In the genomic region with DNA sequence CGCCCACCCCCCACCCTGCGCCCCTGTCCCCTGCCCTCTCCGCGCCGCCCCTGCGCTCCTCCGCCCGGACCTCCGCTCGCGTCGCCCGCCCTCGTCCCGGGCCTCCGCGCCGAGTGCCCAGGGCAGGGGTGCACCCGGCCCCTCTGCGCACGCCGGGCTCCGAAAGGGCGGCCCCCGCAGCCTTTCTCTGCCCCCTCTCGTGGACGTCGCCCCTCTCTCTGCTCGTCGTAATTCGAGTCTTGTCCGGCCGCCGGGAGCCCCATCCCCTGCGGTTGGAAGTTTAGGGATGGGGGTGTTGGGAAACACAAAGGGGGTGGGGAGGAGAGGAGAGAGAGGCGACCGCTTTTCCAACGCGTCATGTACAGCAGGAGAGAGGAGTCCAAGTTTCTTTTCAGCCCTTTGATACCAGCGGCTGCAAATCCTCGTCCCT, we compare ENCODE assay signal across 8 cellular contexts. TPM values are rescaled to one million over a fixed set of nuclear protein-coding genes. Genes with fewer than 3 reads are reported as not detected.
DNase-seq lines count a peak whose midpoint lies in the region; ATAC-seq and TF ChIP-seq lines count a peak whose summit lies in the region.

No MANE protein-coding gene starts in this region.

- no peak for TF ChIP-seq POLR2A in ovary (IDR thresholded peaks at IDR 0.05)

- peaks cover 35% of the 10 kb centered on the region for H3K4me1 Mint-ChIP-seq in activated T-helper 2 cell treated with anti-CD3 and anti-CD28 coated beads, Interferon-gamma antibody, Interleukin-2, Interleukin-4, amounts not matched to agents 10 μg/mL and 5 μg/mL and 100 μg/mL, durations not matched to agents 14 hours and 24 hours and 36 hours (ENCODE audit: low read depth)

- H3K4me3 ChIP-seq in DND-41 (ENCODE audit: low read depth in 1 of 2, low read length in 2 of 2) (peak overlapping the region; percentile 72 to 79), ovary (peak overlapping the region; percentile 81)

- peaks cover 3% of the 10 kb centered on the region for H3K36me3 Mint-ChIP-seq in activated T-helper 2 cell treated with anti-CD3 and anti-CD28 coated beads, Interferon-gamma antibody, Interleukin-2, Interleukin-4, amounts not matched to agents 10 μg/mL and 5 μg/mL and 100 μg/mL, durations not matched to agents 14 hours and 24 hours and 36 hours (ENCODE audit: low read depth)

- H3K9me3 Mint-ChIP-seq in activated T-helper 2 cell treated with anti-CD3 and anti-CD28 coated beads, Interferon-gamma antibody, Interleukin-2, Interleukin-4, amounts not matched to agents 10 μg/mL and 5 μg/mL and 100 μg/mL, durations not matched to agents 14 hours and 24 hours and 36 hours: peaks cover 13% of the 10 kb centered on the region

- H3K27me3 Mint-ChIP-seq in activated T-helper 2 cell treated with anti-CD3 and anti-CD28 coated beads, Interferon-gamma antibody, Interleukin-2, Interleukin-4, amounts not matched to agents 10 μg/mL and 5 μg/mL and 100 μg/mL, durations not matched to agents 14 hours and 24 hours and 36 hours (ENCODE audit: low read depth): peaks cover 2% of the 10 kb centered on the region

- H3K4me3 Mint-ChIP-seq in activated T-helper 2 cell treated with anti-CD3 and anti-CD28 coated beads, Interferon-gamma antibody, Interleukin-2, Interleukin-4, amounts not matched to agents 10 μg/mL and 5 μg/mL and 100 μg/mL, durations not matched to agents 14 hours and 24 hours and 36 hours (ENCODE audit: low read depth): peak overlapping the region; percentile 89

- intact Hi-C loops in activated T-helper 2 cell treated with anti-CD3 and anti-CD28 coated beads, Interferon-gamma antibody, Interleukin-2, Interleukin-4, amounts not matched to agents 10 μg/mL and 5 μg/mL and 100 μg/mL, durations not matched to agents 14 hours and 24 hours and 36 hours (cut with micrococcal nuclease): loop anchor here (1.0 to 5.0 kb wide), 10 partner anchors 17 to 1395 kb away; a partner anchor contains a TSS
- intact Hi-C loops in head of caudate nucleus (cut with DNase I): no loop called here
- intact Hi-C loops in ovary (cut with DNase I): loop anchor here in 1 of 4 donors (5.0 kb wide), 1 partner anchor 405 kb away; no protein-coding TSS in a partner anchor

- peaks cover 57% of the 10 kb centered on the region for H3K79me2 ChIP-seq in DND-41 (ENCODE audit: insufficient read depth, low read length)

- peaks cover 30% of the 10 kb centered on the region for H3K36me3 ChIP-seq in DND-41 (ENCODE audit: insufficient read depth, low read length)
- H3K36me3 ChIP-seq in ovary: no peaks in the 10 kb centered on the region

- ATAC-seq in DND-41 (ENCODE audit: insufficient read depth, low read depth) (no peak), GM19455 (IDR thresholded peaks at IDR 0.05; ENCODE audit: unreplicated experiment) (peak; percentile 28)

- H2AFZ ChIP-seq in DND-41 (ENCODE audit: low read depth, low read length): no peak overlapping the region

- 0 to 1% (median 0%) methylated on average over 40 to 41 of the region's 41 CpGs for WGBS in ovary, 3 donors

- H3K27ac ChIP-seq in DND-41 (ENCODE audit: low read length): peak overlapping the region; percentile 92
- H3K27ac ChIP-seq in ovary: peak overlapping the region; percentile 86 to 94

- H3K27ac Mint-ChIP-seq in activated T-helper 2 cell treated with anti-CD3 and anti-CD28 coated beads, Interferon-gamma antibody, Interleukin-2, Interleukin-4, amounts not matched to agents 10 μg/mL and 5 μg/mL and 100 μg/mL, durations not matched to agents 14 hours and 24 hours and 36 hours: peak overlapping the region; percentile 85

- peak overlapping the region; percentile 93 for H3K9ac ChIP-seq in DND-41 (ENCODE audit: low read depth, low read length)

- no peaks in the 10 kb centered on the region for H3K27me3 ChIP-seq in DND-41 (ENCODE audit: insufficient read depth, low read length, poor library complexity)
- no peaks in the 10 kb centered on the region for H3K27me3 ChIP-seq in ovary

- peaks cover 51% of the 10 kb centered on the region for H4K20me1 ChIP-seq in DND-41 (ENCODE audit: insufficient read depth, low read length)

- TF ChIP-seq EP300 in ovary (IDR thresholded peaks at IDR 0.05): no peak

- TF ChIP-seq CTCF in DND-41 (IDR thresholded peaks at IDR 0.05; ENCODE audit: borderline replicate concordance, extremely low read depth, low read length, poor library complexity, severe bottlenecking) (no peak), ovary (IDR thresholded peaks at IDR 0.05) (no peak)

- peak overlapping the region; percentile 84 for H3K4me2 ChIP-seq in DND-41 (ENCODE audit: insufficient read depth, low read length)

- DNase-seq in DND-41 (peak; percentile 37), HuH-7.5 (ENCODE audit: low spot score) (peak; percentile 51), head of caudate nucleus (peak in 25 of 42 donors; percentile 13 to 65 (median 32)), ovary (peak in 4 of 5 donors; percentile 36 to 65 (median 58))
- peak; percentile 16 for DNase-seq in activated T-helper 2 cell treated with anti-CD3 and anti-CD28 coated beads, Interferon-gamma antibody, Interleukin-2, Interleukin-4, amounts not matched to agents 10 μg/mL and 5 μg/mL and 100 μg/mL, durations not matched to agents 14 hours and 24 hours and 36 hours (ENCODE audit: low spot score)
- no peak for DNase-seq in effector CD8-positive, alpha-beta T cell (lab: John Stamatoyannopoulos, UW)
- no peak for DNase-seq in activated CD4-positive, CD25-positive, alpha-beta regulatory T cell treated with anti-CD3 and anti-CD28 coated beads, Interleukin-2, amount 50 U/mL, for 72 hours

- H3K4me1 ChIP-seq in DND-41 (ENCODE audit: insufficient read depth, low read length): peaks cover 48% of the 10 kb centered on the region
- peaks cover 9% of the 10 kb centered on the region for H3K4me1 ChIP-seq in ovary (ENCODE audit: insufficient read depth)

- no peaks in the 10 kb centered on the region for H3K9me3 ChIP-seq in DND-41 (ENCODE audit: insufficient read depth, low read length, severe bottlenecking)
- H3K9me3 ChIP-seq in ovary: no peaks in the 10 kb centered on the region

RNA-seq across cellular contexts. Expression of a gene that starts 0.4 kb away (rescaled TPM):
- 58.9 and 59.3 TPM in 2 replicates for total RNA-seq in activated T-helper 2 cell treated with anti-CD3 and anti-CD28 coated beads, Interferon-gamma antibody, Interleukin-2, Interleukin-4, amounts not matched to agents 10 μg/mL and 5 μg/mL and 100 μg/mL, durations not matched to agents 14 hours and 24 hours and 36 hours
- total RNA-seq in ovary: 10 to 100 TPM; 38.6 to 95.7 (median 83.7) TPM
- 100 to 1,000 TPM in 1 of 2 donors, 10 to 100 TPM in 1; 53.6 to 142 TPM for polyA plus RNA-seq in ovary

Comparison
In these comparisons a context has a peak if more than half of its experiments do, and no peak if none do; other contexts are left out.
1. DNase-seq: peak in DND-41 (single experiment), HuH-7.5 (single experiment), activated T-helper 2 cell treated with anti-CD3 and anti-CD28 coated beads, Interferon-gamma antibody, Interleukin-2, Interleukin-4, amounts not matched to agents 10 μg/mL and 5 μg/mL and 100 μg/mL, durations not matched to agents 14 hours and 24 hours and 36 hours (single experiment), head of caudate nucleus (25 of 42) and ovary (4 of 5); none in effector CD8-positive, alpha-beta T cell (single experiment) and activated CD4-positive, CD25-positive, alpha-beta regulatory T cell treated with anti-CD3 and anti-CD28 coated beads, Interleukin-2, amount 50 U/mL, for 72 hours (single experiment).